Comparison of ENCODE assay signal across 24 cellular contexts in genomic region chr10:4606856-4607636, GRCh38.
"Had no signal": no experiment of that assay in that cellular context is flagged by ENCODE, and none has a peak within 500 bp of the region (broad histone marks: within the 10 kb centered on the region; RNA-seq: fewer than 3 reads in every experiment).

No MANE protein-coding gene starts in this region.

- DNase-seq: activated CD4-positive, alpha-beta T cell treated with anti-CD3 and anti-CD28 coated beads, Interleukin-2, amount 10 ng/mL, durations not matched to agents 7 days and 5 days; activated CD4-positive, CD25-positive, alpha-beta regulatory T cell treated with anti-CD3 and anti-CD28 coated beads, Interleukin-2, amount 50 U/mL, for 72 hours; activated CD8-positive, alpha-beta T cell treated with anti-CD3 and anti-CD28 coated beads for 36 hours; activated naive CD4-positive, alpha-beta T cell; activated T-cell treated with anti-CD3 and anti-CD28 coated beads, Interleukin-2, amount 50 U/mL, for 4 hours; adrenal gland; aorta; body of pancreas; dermis blood vessel endothelial cell; effector CD4-positive, alpha-beta T cell; foreskin melanocyte; lower lobe of right lung; occipital lobe; stimulated activated CD4-positive, alpha-beta T cell treated with anti-CD3 and anti-CD28 coated beads, Interleukin-2, amount 100 ng/mL, for 48 hours; stimulated activated naive CD4-positive, alpha-beta T cell treated with Interleukin-2 at 50 U/mL for 16 hours; testis; transverse colon had no signal

- H3K4me1 ChIP-seq: adrenal gland, body of pancreas, esophagus muscularis mucosa, left lung, lower lobe of right lung, testis, transverse colon had no signal

- H3K4me3 ChIP-seq: adrenal gland, body of pancreas, esophagus muscularis mucosa, left lung, lower lobe of right lung, testis, transverse colon had no signal

- H3K4me3 Mint-ChIP-seq: activated CD4-positive, alpha-beta T cell treated with anti-CD3 and anti-CD28 coated beads, Interleukin-2, amount 10 ng/mL, durations not matched to agents 7 days and 5 days; activated CD8-positive, alpha-beta T cell treated with anti-CD3 and anti-CD28 coated beads for 36 hours; activated T-cell treated with anti-CD3 and anti-CD28 coated beads, Interleukin-2, amount 50 U/mL, for 4 hours; neural crest cell had no signal

- H3K9me3 ChIP-seq: adrenal gland, body of pancreas, esophagus muscularis mucosa, left lung, lower lobe of right lung, testis, transverse colon had no signal

- H3K27ac ChIP-seq: adrenal gland, body of pancreas, esophagus muscularis mucosa, left lung, lower lobe of right lung, testis, transverse colon, VCaP had no signal

- H3K4me1 Mint-ChIP-seq: activated CD4-positive, alpha-beta T cell treated with anti-CD3 and anti-CD28 coated beads, Interleukin-2, amount 10 ng/mL, durations not matched to agents 7 days and 5 days; neural crest cell had no signal

- H3K36me3 Mint-ChIP-seq: activated naive CD4-positive, alpha-beta T cell treated with anti-CD3 and anti-CD28 coated beads, Interleukin-2, amount 50 U/mL, for 72 hours had no signal

- H3K27ac Mint-ChIP-seq: activated CD4-positive, alpha-beta T cell treated with anti-CD3 and anti-CD28 coated beads, Interleukin-2, amount 10 ng/mL, durations not matched to agents 7 days and 5 days; activated CD8-positive, alpha-beta T cell treated with anti-CD3 and anti-CD28 coated beads for 36 hours; activated naive CD4-positive, alpha-beta T cell treated with anti-CD3 and anti-CD28 coated beads, Interleukin-2, amount 50 U/mL, for 72 hours; activated T-helper 2 cell treated with anti-CD3 and anti-CD28 coated beads, Interferon-gamma antibody, Interleukin-2, Interleukin-4, amounts not matched to agents 10 μg/mL and 5 μg/mL and 100 μg/mL, durations not matched to agents 14 hours and 24 hours and 36 hours had no signal

- H3K9me3 Mint-ChIP-seq: activated CD4-positive, alpha-beta T cell treated with anti-CD3 and anti-CD28 coated beads, Interleukin-2, amount 10 ng/mL, durations not matched to agents 7 days and 5 days; activated CD8-positive, alpha-beta T cell treated with anti-CD3 and anti-CD28 coated beads for 36 hours; activated naive CD4-positive, alpha-beta T cell treated with anti-CD3 and anti-CD28 coated beads, Interleukin-2, amount 50 U/mL, for 72 hours; activated T-cell treated with anti-CD3 and anti-CD28 coated beads, Interleukin-2, amount 50 U/mL, for 4 hours; activated T-helper 2 cell treated with anti-CD3 and anti-CD28 coated beads, Interferon-gamma antibody, Interleukin-2, Interleukin-4, amounts not matched to agents 10 μg/mL and 5 μg/mL and 100 μg/mL, durations not matched to agents 14 hours and 24 hours and 36 hours; neural crest cell had no signal

- H3K27me3 ChIP-seq: adrenal gland, body of pancreas, esophagus muscularis mucosa, left lung, testis, transverse colon had no signal

- H3K36me3 ChIP-seq: adrenal gland, esophagus muscularis mucosa, left lung, lower lobe of right lung, transverse colon had no signal

- ATAC-seq: activated CD8-positive, alpha-beta T cell treated with anti-CD3 and anti-CD28 coated beads for 36 hours; activated naive CD4-positive, alpha-beta T cell treated with anti-CD3 and anti-CD28 coated beads, Interleukin-2, amount 50 U/mL, for 72 hours; activated T-cell treated with anti-CD3 and anti-CD28 coated beads, Interleukin-2, amount 50 U/mL, for 4 hours; body of pancreas; left lung; lower lobe of right lung; right cardiac atrium had no signal
